In the genomic region with DNA sequence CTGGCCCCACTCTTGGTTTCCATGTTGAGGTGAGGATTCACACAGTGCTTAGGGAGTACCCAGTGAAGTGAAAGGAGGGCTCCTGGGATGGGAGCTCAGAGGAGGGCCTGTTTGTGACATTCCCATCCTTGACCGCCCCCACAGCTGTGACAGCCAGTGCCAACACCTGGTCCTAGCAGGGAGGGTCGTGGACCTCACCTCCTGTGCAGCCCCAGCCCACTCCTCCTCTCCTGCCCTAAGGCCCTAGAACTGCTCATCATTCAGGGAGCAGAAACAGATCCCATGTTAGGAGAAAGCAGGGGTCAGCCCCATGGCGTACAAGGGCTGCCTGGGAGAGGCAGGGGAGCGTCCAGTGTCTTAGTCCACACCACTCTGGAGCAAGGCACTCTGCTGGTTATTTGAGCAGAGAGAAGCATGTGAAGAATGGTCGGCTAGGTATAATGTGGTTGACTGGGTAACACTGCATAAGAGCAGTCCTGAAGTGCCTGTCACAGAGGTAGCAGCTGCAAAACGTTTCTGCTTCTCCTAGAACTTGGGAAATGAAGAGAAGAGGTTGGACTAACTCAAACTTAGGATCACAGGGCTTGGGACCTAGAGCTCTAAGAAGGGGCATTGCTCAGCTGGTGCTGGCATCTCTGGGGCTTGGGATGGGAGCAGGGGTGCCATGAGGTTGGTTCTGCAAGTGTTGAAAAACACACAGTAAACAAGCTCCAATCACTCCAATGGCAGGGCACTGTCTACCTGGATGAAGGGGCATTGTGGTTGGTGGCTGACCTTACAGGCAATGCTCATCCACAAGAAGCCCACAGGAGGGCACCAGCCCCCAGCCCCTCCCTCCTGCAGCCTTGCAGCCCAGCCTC, we compare ENCODE assay signal across 1 cellular context.
TF ChIP-seq lines count a peak whose summit lies in the region.

No MANE protein-coding gene starts in this region.

TF ChIP-seq in SK-N-SH, 30 proteins besides CTCF, POLR2A, EP300 and RAD21:
- TF ChIP-seq, protein P1, sequence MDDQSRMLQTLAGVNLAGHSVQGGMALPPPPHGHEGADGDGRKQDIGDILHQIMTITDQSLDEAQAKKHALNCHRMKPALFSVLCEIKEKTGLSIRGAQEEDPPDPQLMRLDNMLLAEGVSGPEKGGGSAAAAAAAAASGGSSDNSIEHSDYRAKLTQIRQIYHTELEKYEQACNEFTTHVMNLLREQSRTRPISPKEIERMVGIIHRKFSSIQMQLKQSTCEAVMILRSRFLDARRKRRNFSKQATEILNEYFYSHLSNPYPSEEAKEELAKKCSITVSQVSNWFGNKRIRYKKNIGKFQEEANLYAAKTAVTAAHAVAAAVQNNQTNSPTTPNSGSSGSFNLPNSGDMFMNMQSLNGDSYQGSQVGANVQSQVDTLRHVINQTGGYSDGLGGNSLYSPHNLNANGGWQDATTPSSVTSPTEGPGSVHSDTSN (IDR thresholded peaks at IDR 0.05): no peak
- TF ChIP-seq, protein P2, sequence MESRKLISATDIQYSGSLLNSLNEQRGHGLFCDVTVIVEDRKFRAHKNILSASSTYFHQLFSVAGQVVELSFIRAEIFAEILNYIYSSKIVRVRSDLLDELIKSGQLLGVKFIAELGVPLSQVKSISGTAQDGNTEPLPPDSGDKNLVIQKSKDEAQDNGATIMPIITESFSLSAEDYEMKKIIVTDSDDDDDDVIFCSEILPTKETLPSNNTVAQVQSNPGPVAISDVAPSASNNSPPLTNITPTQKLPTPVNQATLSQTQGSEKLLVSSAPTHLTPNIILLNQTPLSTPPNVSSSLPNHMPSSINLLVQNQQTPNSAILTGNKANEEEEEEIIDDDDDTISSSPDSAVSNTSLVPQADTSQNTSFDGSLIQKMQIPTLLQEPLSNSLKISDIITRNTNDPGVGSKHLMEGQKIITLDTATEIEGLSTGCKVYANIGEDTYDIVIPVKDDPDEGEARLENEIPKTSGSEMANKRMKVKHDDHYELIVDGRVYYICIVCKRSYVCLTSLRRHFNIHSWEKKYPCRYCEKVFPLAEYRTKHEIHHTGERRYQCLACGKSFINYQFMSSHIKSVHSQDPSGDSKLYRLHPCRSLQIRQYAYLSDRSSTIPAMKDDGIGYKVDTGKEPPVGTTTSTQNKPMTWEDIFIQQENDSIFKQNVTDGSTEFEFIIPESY (IDR thresholded peaks at IDR 0.05; ENCODE audit: borderline replicate concordance, low read depth): no peak
- TF ChIP-seq REST (IDR thresholded peaks at IDR 0.05; ENCODE audit: low read depth, low read length) (no peak), POLR2AphosphoS5 (IDR thresholded peaks at IDR 0.05; ENCODE audit: low read depth, low read length) (no peak), EZH2phosphoT487 (IDR thresholded peaks at IDR 0.05; ENCODE audit: borderline replicate concordance, low read depth) (no peak), FOXJ3 (CRISPR knock-in tag; IDR thresholded peaks at IDR 0.05) (no peak)
- TF ChIP-seq, protein P3, sequence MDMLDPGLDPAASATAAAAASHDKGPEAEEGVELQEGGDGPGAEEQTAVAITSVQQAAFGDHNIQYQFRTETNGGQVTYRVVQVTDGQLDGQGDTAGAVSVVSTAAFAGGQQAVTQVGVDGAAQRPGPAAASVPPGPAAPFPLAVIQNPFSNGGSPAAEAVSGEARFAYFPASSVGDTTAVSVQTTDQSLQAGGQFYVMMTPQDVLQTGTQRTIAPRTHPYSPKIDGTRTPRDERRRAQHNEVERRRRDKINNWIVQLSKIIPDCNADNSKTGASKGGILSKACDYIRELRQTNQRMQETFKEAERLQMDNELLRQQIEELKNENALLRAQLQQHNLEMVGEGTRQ (IDR thresholded peaks at IDR 0.05; ENCODE audit: borderline replicate concordance, low read depth, low read length): no peak
